1 cellular context compared by ENCODE assay signal in genomic region chr17:7851438-7852261, GRCh38.
TF ChIP-seq lines count a peak whose summit lies in the region.

No MANE protein-coding gene starts in this region.

TF ChIP-seq in HepG2, 621 proteins besides CTCF, POLR2A, EP300 and RAD21 (continued from another document and continues in another):
- TF ChIP-seq, protein P1, sequence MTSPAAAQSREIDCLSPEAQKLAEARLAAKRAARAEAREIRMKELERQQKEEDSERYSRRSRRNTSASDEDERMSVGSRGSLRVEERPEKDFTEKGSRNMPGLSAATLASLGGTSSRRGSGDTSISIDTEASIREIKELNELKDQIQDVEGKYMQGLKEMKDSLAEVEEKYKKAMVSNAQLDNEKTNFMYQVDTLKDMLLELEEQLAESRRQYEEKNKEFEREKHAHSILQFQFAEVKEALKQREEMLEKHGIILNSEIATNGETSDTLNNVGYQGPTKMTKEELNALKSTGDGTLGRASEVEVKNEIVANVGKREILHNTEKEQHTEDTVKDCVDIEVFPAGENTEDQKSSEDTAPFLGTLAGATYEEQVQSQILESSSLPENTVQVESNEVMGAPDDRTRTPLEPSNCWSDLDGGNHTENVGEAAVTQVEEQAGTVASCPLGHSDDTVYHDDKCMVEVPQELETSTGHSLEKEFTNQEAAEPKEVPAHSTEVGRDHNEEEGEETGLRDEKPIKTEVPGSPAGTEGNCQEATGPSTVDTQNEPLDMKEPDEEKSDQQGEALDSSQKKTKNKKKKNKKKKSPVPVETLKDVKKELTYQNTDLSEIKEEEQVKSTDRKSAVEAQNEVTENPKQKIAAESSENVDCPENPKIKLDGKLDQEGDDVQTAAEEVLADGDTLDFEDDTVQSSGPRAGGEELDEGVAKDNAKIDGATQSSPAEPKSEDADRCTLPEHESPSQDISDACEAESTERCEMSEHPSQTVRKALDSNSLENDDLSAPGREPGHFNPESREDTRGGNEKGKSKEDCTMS (CRISPR knock-in tag; conservative IDR thresholded peaks at IDR 0.05), result no peak
- no peak for TF ChIP-seq WIZ (CRISPR knock-in tag; IDR thresholded peaks at IDR 0.05)
- no peak for TF ChIP-seq TP53 (CRISPR knock-in tag; conservative IDR thresholded peaks at IDR 0.05)
- peak; percentile 65 for TF ChIP-seq ZNF605 (CRISPR knock-in tag; IDR thresholded peaks at IDR 0.05)
- no peak for TF ChIP-seq NR3C1 (CRISPR knock-in tag; IDR thresholded peaks at IDR 0.05)
- no peak for TF ChIP-seq ATAD3A (CRISPR knock-in tag; IDR thresholded peaks at IDR 0.05)
- TF ChIP-seq TEAD3 (CRISPR knock-in tag; optimal IDR thresholded peaks at IDR 0.05; ENCODE audit: borderline replicate concordance), result peak; percentile 26
- no peak for TF ChIP-seq SNAPC4 (CRISPR knock-in tag; IDR thresholded peaks at IDR 0.05)
- TF ChIP-seq ETV5 (CRISPR knock-in tag; IDR thresholded peaks at IDR 0.05; ENCODE audit: borderline replicate concordance), result peak; percentile 48; the same call in 1 of the 2 replicates
- TF ChIP-seq GMEB1 (CRISPR knock-in tag; IDR thresholded peaks at IDR 0.05; ENCODE audit: borderline replicate concordance), result peak; percentile 65; the same call in 1 of the 2 replicates
- TF ChIP-seq BHLHE40 (IDR thresholded peaks at IDR 0.05; ENCODE audit: low read length), result peak; percentile 45; the same call in 1 of the 2 replicates
- TF ChIP-seq, protein P2, sequence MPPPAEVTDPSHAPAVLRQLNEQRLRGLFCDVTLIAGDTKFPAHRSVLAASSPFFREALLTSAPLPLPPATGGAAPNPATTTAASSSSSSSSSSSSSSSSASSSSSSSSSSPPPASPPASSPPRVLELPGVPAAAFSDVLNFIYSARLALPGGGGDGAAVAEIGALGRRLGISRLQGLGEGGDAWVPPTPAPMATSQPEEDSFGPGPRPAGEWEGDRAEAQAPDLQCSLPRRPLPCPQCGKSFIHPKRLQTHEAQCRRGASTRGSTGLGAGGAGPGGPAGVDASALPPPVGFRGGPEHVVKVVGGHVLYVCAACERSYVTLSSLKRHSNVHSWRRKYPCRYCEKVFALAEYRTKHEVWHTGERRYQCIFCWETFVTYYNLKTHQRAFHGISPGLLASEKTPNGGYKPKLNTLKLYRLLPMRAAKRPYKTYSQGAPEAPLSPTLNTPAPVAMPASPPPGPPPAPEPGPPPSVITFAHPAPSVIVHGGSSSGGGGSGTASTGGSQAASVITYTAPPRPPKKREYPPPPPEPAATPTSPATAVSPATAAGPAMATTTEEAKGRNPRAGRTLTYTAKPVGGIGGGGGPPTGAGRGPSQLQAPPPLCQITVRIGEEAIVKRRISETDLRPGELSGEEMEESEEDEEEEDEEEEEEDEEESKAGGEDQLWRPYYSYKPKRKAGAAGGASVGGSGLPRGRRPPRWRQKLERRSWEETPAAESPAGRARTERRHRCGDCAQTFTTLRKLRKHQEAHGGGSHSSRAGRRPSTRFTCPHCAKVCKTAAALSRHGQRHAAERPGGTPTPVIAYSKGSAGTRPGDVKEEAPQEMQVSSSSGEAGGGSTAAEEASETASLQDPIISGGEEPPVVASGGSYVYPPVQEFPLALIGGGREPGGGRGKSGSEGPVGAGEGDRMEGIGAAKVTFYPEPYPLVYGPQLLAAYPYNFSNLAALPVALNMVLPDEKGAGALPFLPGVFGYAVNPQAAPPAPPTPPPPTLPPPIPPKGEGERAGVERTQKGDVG (CRISPR knock-in tag; IDR thresholded peaks at IDR 0.05; ENCODE audit: borderline replicate concordance), result peak; percentile 74; the same call in 1 of the 2 replicates
- no peak for TF ChIP-seq ZNF644 (CRISPR knock-in tag; IDR thresholded peaks at IDR 0.05; ENCODE audit: low read depth)
- TF ChIP-seq ZNF678 (CRISPR knock-in tag; IDR thresholded peaks at IDR 0.05), result no peak
- TF ChIP-seq ZNF660 (CRISPR knock-in tag; IDR thresholded peaks at IDR 0.05; ENCODE audit: borderline replicate concordance, low read depth), result no peak
- TF ChIP-seq MAX (IDR thresholded peaks at IDR 0.05), result peak; percentile 47; the same call in 1 of the 2 replicates
- TF ChIP-seq, protein P3, sequence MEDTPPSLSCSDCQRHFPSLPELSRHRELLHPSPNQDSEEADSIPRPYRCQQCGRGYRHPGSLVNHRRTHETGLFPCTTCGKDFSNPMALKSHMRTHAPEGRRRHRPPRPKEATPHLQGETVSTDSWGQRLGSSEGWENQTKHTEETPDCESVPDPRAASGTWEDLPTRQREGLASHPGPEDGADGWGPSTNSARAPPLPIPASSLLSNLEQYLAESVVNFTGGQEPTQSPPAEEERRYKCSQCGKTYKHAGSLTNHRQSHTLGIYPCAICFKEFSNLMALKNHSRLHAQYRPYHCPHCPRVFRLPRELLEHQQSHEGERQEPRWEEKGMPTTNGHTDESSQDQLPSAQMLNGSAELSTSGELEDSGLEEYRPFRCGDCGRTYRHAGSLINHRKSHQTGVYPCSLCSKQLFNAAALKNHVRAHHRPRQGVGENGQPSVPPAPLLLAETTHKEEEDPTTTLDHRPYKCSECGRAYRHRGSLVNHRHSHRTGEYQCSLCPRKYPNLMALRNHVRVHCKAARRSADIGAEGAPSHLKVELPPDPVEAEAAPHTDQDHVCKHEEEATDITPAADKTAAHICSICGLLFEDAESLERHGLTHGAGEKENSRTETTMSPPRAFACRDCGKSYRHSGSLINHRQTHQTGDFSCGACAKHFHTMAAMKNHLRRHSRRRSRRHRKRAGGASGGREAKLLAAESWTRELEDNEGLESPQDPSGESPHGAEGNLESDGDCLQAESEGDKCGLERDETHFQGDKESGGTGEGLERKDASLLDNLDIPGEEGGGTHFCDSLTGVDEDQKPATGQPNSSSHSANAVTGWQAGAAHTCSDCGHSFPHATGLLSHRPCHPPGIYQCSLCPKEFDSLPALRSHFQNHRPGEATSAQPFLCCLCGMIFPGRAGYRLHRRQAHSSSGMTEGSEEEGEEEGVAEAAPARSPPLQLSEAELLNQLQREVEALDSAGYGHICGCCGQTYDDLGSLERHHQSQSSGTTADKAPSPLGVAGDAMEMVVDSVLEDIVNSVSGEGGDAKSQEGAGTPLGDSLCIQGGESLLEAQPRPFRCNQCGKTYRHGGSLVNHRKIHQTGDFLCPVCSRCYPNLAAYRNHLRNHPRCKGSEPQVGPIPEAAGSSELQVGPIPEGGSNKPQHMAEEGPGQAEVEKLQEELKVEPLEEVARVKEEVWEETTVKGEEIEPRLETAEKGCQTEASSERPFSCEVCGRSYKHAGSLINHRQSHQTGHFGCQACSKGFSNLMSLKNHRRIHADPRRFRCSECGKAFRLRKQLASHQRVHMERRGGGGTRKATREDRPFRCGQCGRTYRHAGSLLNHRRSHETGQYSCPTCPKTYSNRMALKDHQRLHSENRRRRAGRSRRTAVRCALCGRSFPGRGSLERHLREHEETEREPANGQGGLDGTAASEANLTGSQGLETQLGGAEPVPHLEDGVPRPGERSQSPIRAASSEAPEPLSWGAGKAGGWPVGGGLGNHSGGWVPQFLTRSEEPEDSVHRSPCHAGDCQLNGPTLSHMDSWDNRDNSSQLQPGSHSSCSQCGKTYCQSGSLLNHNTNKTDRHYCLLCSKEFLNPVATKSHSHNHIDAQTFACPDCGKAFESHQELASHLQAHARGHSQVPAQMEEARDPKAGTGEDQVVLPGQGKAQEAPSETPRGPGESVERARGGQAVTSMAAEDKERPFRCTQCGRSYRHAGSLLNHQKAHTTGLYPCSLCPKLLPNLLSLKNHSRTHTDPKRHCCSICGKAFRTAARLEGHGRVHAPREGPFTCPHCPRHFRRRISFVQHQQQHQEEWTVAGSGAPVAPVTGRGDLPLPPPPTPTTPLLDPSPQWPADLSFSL (CRISPR knock-in tag; IDR thresholded peaks at IDR 0.05), result no peak
- TF ChIP-seq PHF8 (CRISPR knock-in tag; IDR thresholded peaks at IDR 0.05), result peak; percentile 31; the same call in 1 of the 2 replicates
- no peak for TF ChIP-seq FUBP1 (CRISPR knock-in tag; IDR thresholded peaks at IDR 0.05; ENCODE audit: borderline replicate concordance)
- TF ChIP-seq BCL6 (CRISPR knock-in tag; IDR thresholded peaks at IDR 0.05), result peak; percentile 30; the same call in 1 of the 2 replicates
- no peak for TF ChIP-seq SRSF9 (IDR thresholded peaks at IDR 0.05; ENCODE audit: borderline replicate concordance, insufficient read depth, low read depth, low read length, poor library complexity, severe bottlenecking)
- TF ChIP-seq KLF6 (CRISPR knock-in tag; IDR thresholded peaks at IDR 0.05), result no peak
- TF ChIP-seq, protein P4, sequence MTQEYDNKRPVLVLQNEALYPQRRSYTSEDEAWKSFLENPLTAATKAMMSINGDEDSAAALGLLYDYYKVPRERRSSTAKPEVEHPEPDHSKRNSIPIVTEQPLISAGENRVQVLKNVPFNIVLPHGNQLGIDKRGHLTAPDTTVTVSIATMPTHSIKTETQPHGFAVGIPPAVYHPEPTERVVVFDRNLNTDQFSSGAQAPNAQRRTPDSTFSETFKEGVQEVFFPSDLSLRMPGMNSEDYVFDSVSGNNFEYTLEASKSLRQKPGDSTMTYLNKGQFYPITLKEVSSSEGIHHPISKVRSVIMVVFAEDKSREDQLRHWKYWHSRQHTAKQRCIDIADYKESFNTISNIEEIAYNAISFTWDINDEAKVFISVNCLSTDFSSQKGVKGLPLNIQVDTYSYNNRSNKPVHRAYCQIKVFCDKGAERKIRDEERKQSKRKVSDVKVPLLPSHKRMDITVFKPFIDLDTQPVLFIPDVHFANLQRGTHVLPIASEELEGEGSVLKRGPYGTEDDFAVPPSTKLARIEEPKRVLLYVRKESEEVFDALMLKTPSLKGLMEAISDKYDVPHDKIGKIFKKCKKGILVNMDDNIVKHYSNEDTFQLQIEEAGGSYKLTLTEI (CRISPR knock-in tag; conservative IDR thresholded peaks at IDR 0.05), result no peak
- no peak for TF ChIP-seq ZKSCAN8 (CRISPR knock-in tag; IDR thresholded peaks at IDR 0.05; ENCODE audit: borderline replicate concordance)
- TF ChIP-seq, protein P5, sequence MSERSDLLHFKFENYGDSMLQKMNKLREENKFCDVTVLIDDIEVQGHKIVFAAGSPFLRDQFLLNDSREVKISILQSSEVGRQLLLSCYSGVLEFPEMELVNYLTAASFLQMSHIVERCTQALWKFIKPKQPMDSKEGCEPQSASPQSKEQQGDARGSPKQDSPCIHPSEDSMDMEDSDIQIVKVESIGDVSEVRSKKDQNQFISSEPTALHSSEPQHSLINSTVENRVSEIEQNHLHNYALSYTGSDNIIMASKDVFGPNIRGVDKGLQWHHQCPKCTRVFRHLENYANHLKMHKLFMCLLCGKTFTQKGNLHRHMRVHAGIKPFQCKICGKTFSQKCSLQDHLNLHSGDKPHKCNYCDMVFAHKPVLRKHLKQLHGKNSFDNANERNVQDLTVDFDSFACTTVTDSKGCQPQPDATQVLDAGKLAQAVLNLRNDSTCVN (CRISPR knock-in tag; IDR thresholded peaks at IDR 0.05; ENCODE audit: borderline replicate concordance), result 0 out of 2 replicates have a peak, but pooled peaks have one; percentile 45
- 0 out of 2 replicates have a peak, but pooled peaks have one; percentile 28 for TF ChIP-seq SOX5 (CRISPR knock-in tag; IDR thresholded peaks at IDR 0.05; ENCODE audit: borderline replicate concordance)
